Comparison of ENCODE assay signal across 19 cellular contexts in genomic region chr1:167016090-167016750, GRCh38. TPM values are rescaled to one million over a fixed set of nuclear protein-coding genes. Genes with fewer than 3 reads are reported as not detected.
DNase-seq lines count a peak whose midpoint lies in the region; ATAC-seq and TF ChIP-seq lines count a peak whose summit lies in the region.
"Had no signal": no experiment of that assay in that cellular context is flagged by ENCODE, and none has a peak within 500 bp of the region (broad histone marks: within the 10 kb centered on the region; RNA-seq: fewer than 3 reads in every experiment).

No MANE protein-coding gene starts in this region.

- no peak overlapping the region for H3K27ac ChIP-seq in breast epithelium
- H3K27ac ChIP-seq: BLaER1 had no signal

- H3K27me3 ChIP-seq in breast epithelium: no peaks in the 10 kb centered on the region
- peaks cover 9% of the 10 kb centered on the region for H3K27me3 ChIP-seq in adipocyte (replicated peaks; ENCODE audit: control insufficient read depth, insufficient read depth, low read length)
- H3K27me3 ChIP-seq in BE2C: 0 out of 2 replicates have a peak, but pooled peaks cover 9% of the 10 kb centered on the region
- H3K27me3 ChIP-seq: BLaER1, MG63 had no signal

- H3K4me1 ChIP-seq in breast epithelium: no peaks in the 10 kb centered on the region
- peaks cover 2% of the 10 kb centered on the region for H3K4me1 ChIP-seq in adipocyte (ENCODE audit: control insufficient read depth, insufficient read depth, low read length)
- no peaks in the 10 kb centered on the region for H3K4me1 ChIP-seq in BE2C
- H3K4me1 ChIP-seq: BLaER1 had no signal

- H3K9me3 Mint-ChIP-seq in MCF 10A (ENCODE audit: unreplicated experiment) (no peaks in the 10 kb centered on the region), mesothelial cell of epicardium (no peaks in the 10 kb centered on the region)
- H3K9me3 Mint-ChIP-seq: CD8-positive, alpha-beta T cell; T-cell had no signal

- no TSS peak for BruUV-seq in MCF 10A (replicated peaks; lab: Mats Ljungman, UMichigan)

- no peak overlapping the region for H3K27ac Mint-ChIP-seq in MCF 10A (ENCODE audit: low read depth, unreplicated experiment)
- no peak overlapping the region for H3K27ac Mint-ChIP-seq in mesothelial cell of epicardium
- H3K27ac Mint-ChIP-seq: CD8-positive, alpha-beta T cell; T-cell had no signal

- POLR2A ChIA-PET in MCF 10A (lab: Yijun Ruan, JAX): no interaction called here

- no peaks in the 10 kb centered on the region for H3K36me3 ChIP-seq in breast epithelium
- H3K36me3 ChIP-seq in adipocyte (ENCODE audit: control insufficient read depth, insufficient read depth, low read length, severe bottlenecking): no peaks in the 10 kb centered on the region
- H3K36me3 ChIP-seq in BE2C: no peaks in the 10 kb centered on the region
- H3K36me3 ChIP-seq: BLaER1, MG63 had no signal

- CTCF ChIA-PET in MCF 10A (lab: Yijun Ruan, JAX): interaction anchor here (0.6 kb wide), 1 partner anchor 177 kb away, joined by 4 read pairs; no protein-coding TSS in a partner anchor

- TF ChIP-seq POLR2A in breast epithelium (IDR thresholded peaks at IDR 0.05): no peak
- TF ChIP-seq POLR2A in NB4 (IDR thresholded peaks at IDR 0.05; ENCODE audit: extremely low read depth, insufficient read length): no peak

- H3K9me3 ChIP-seq in breast epithelium: no peaks in the 10 kb centered on the region
- no peaks in the 10 kb centered on the region for H3K9me3 ChIP-seq in adipocyte (ENCODE audit: control insufficient read depth, low read length)
- H3K9me3 ChIP-seq in BE2C: no peaks in the 10 kb centered on the region
- H3K9me3 ChIP-seq: BLaER1, MG63 had no signal

- H3K4me3 ChIP-seq in breast epithelium (no peak overlapping the region), NB4 (ENCODE audit: low read depth, low read length) (no peak overlapping the region), adipocyte (ENCODE audit: low read length) (no peak overlapping the region), BE2C (ENCODE audit: low read depth, low read length) (no peak overlapping the region)
- H3K4me3 ChIP-seq: BLaER1, MG63 had no signal

- peak; percentile 9 for DNase-seq in MCF 10A (ENCODE audit: unreplicated experiment)
- DNase-seq in breast epithelium (ENCODE audit: low spot score in 2 of 2): no peak
- DNase-seq in NB4 (ENCODE audit: low read depth): peak; percentile 55
- DNase-seq in adipocyte (ENCODE audit: low read depth): peak; percentile 3
- no peak for DNase-seq in mesothelial cell of epicardium (ENCODE audit: low spot score in 2 of 2, unreplicated experiment in 2 of 2)
- no peak for DNase-seq in DMS79 (lab: John Stamatoyannopoulos, UW)
- DNase-seq in BE2C: no peak
- DNase-seq: CD8-positive, alpha-beta T cell; MG63; NCI-H1694 treated with DMSO at 0.1 percent for 48 hours; NCI-H2107; NCI-H510A; NCI-H774; T-cell had no signal

- H3K36me3 Mint-ChIP-seq in MCF 10A (ENCODE audit: insufficient read depth, unreplicated experiment) (no peaks in the 10 kb centered on the region), mesothelial cell of epicardium (no peaks in the 10 kb centered on the region)
- H3K36me3 Mint-ChIP-seq: CD8-positive, alpha-beta T cell; T-cell had no signal

- TF ChIP-seq CTCF in MCF 10A (IDR thresholded peaks at IDR 0.05; ENCODE audit: unreplicated experiment) (no peak), breast epithelium (IDR thresholded peaks at IDR 0.05) (no peak), NB4 (IDR thresholded peaks at IDR 0.05; ENCODE audit: low read depth, low read length) (no peak), mesothelial cell of epicardium (IDR thresholded peaks at IDR 0.05; ENCODE audit: unreplicated experiment) (no peak), BE2C (IDR thresholded peaks at IDR 0.05; ENCODE audit: low read depth, low read length) (no peak)

- intact Hi-C loops in MCF 10A (cut with micrococcal nuclease) (no loop called here), breast epithelium (cut with DNase I; ENCODE audit: low total_unique reads) (no loop called here)

- no peak for ATAC-seq in GM21529 (IDR thresholded peaks at IDR 0.05; ENCODE audit: unreplicated experiment)
- ATAC-seq: CD8-positive, alpha-beta T cell; Panc1; T-cell had no signal

- no peaks in the 10 kb centered on the region for H3K4me1 Mint-ChIP-seq in MCF 10A (ENCODE audit: insufficient read depth, unreplicated experiment)
- no peaks in the 10 kb centered on the region for H3K4me1 Mint-ChIP-seq in mesothelial cell of epicardium
- H3K4me1 Mint-ChIP-seq: T-cell had no signal

- H3K4me3 Mint-ChIP-seq in MCF 10A (ENCODE audit: unreplicated experiment): no peak overlapping the region
- no peak overlapping the region for H3K4me3 Mint-ChIP-seq in mesothelial cell of epicardium
- H3K4me3 Mint-ChIP-seq: CD8-positive, alpha-beta T cell; T-cell had no signal

- peaks cover 32% of the 10 kb centered on the region for H3K27me3 Mint-ChIP-seq in MCF 10A (ENCODE audit: insufficient read depth, unreplicated experiment)
- peaks cover 30% of the 10 kb centered on the region for H3K27me3 Mint-ChIP-seq in mesothelial cell of epicardium (ENCODE audit: low read depth)

- no peak overlapping the region for H3K9ac ChIP-seq in adipocyte (ENCODE audit: low read length)
- H3K9ac ChIP-seq: BLaER1 had no signal

RNA-seq across cellular contexts. Expression of gene MAEL, which starts 27.1 kb away (rescaled TPM):
- total RNA-seq in MCF 10A (2022) (not detected in 2 replicates), breast epithelium (under 1 TPM in 1 of 3 donors, not detected in 2; 0.15 TPM), mesothelial cell of epicardium (not detected in 3 replicates)
- polyA plus RNA-seq in BE2C (2012; ENCODE audit: insufficient read depth, insufficient read length, low read depth): 1.0 TPM
- total RNA-seq: A172; CD8-positive, alpha-beta T cell; SK-MEL-5; T-cell had no signal

RNA-seq across cellular contexts. Expression of gene ILDR2, which starts 40.9 kb away (rescaled TPM):
- total RNA-seq in MCF 10A (2022) (0.42 TPM in 2 replicates), breast epithelium (1 to 10 TPM in 1 of 3 donors, not detected in 2; 1.9 TPM), mesothelial cell of epicardium (1.1 to 1.5 TPM (median 1.1 TPM) in 3 replicates)
- not detected for polyA plus RNA-seq in BE2C (2012; ENCODE audit: insufficient read depth, insufficient read length, low read depth)

Comparison
In these comparisons a context has a peak if more than half of its experiments do, and no peak if none do; other contexts are left out.
1. DNase-seq: peak in MCF 10A (single experiment), NB4 (single experiment) and adipocyte (single experiment); none in breast epithelium (0 of 2), mesothelial cell of epicardium (0 of 2), DMS79 (single experiment) and BE2C (single experiment).